In genomic region chr19:51366050-51366998, GRCh38 we compare ENCODE assay signal across 1 cellular context.
TF ChIP-seq lines count a peak whose summit lies in the region.

Gene ETFB, minus strand, starts transcription at chr19:51366388. Its CDS starts 62 bp downstream, at chr19:51366326.

TF ChIP-seq in K562, 482 proteins besides CTCF, POLR2A, EP300 and RAD21 (continued from another document and continues in another):
- TF ChIP-seq JUND (IDR thresholded peaks at IDR 0.05; ENCODE audit: borderline replicate concordance, low read depth, low read length) (no peak), JUND (tag; IDR thresholded peaks at IDR 0.05; ENCODE audit: borderline replicate concordance, low read depth, low read length) (no peak), KLF13 (tag; IDR thresholded peaks at IDR 0.05; ENCODE audit: borderline replicate concordance, low read depth) (no peak), PHF8 (IDR thresholded peaks at IDR 0.05; ENCODE audit: borderline replicate concordance, low read length) (peak; percentile 75; the same call in 1 of the 2 replicates), SETDB1 (IDR thresholded peaks at IDR 0.05; ENCODE audit: low read length) (no peak), MECOM (CRISPR knock-in tag; IDR thresholded peaks at IDR 0.05) (no peak), FOS (IDR thresholded peaks at IDR 0.05; ENCODE audit: extremely low read depth, insufficient read length) (peak; percentile 53), ZNF592 (IDR thresholded peaks at IDR 0.05) (peak; percentile 80), SAFB2 (IDR thresholded peaks at IDR 0.05; ENCODE audit: borderline replicate concordance, low read depth, low read length, severe bottlenecking) (no peak), ZBTB40 (IDR thresholded peaks at IDR 0.05) (peak; percentile 61), ZBTB40 (CRISPR knock-in tag; IDR thresholded peaks at IDR 0.05) (no peak), ZFX (CRISPR knock-in tag; IDR thresholded peaks at IDR 0.05) (peak; percentile 54), HMG20B (CRISPR knock-in tag; IDR thresholded peaks at IDR 0.05) (no peak), BCOR (IDR thresholded peaks at IDR 0.05) (peak; percentile 69), MTA2 (IDR thresholded peaks at IDR 0.05; ENCODE audit: low read depth) (0 out of 2 replicates have a peak, but pooled peaks have one; percentile 31), HMG20A (CRISPR knock-in tag; conservative IDR thresholded peaks at IDR 0.05) (no peak), OTX1 (CRISPR knock-in tag; IDR thresholded peaks at IDR 0.05) (peak; percentile 93; the same call in 1 of the 2 replicates), ILF3 (IDR thresholded peaks at IDR 0.05; ENCODE audit: borderline replicate concordance) (peak; percentile 65; the same call in 1 of the 2 replicates), NBN (IDR thresholded peaks at IDR 0.05; ENCODE audit: low read depth) (peak; percentile 51; the same call in 1 of the 2 replicates), ZNF280A (IDR thresholded peaks at IDR 0.05; ENCODE audit: low read depth, partially characterized antibody) (no peak), HSF4 (CRISPR knock-in tag; IDR thresholded peaks at IDR 0.05; ENCODE audit: borderline replicate concordance) (no peak), ELF4 (CRISPR knock-in tag; IDR thresholded peaks at IDR 0.05) (peak; percentile 77; the same call in 1 of the 2 replicates), HDAC6 (IDR thresholded peaks at IDR 0.05; ENCODE audit: low read depth, low read length) (no peak), MTF1 (CRISPR knock-in tag; IDR thresholded peaks at IDR 0.05; ENCODE audit: borderline replicate concordance) (no peak), SRSF1 (IDR thresholded peaks at IDR 0.05; ENCODE audit: low read depth, low read length) (no peak), ETV5 (CRISPR knock-in tag; IDR thresholded peaks at IDR 0.05; ENCODE audit: low read depth) (0 out of 2 replicates have a peak, but pooled peaks have one; percentile 27), KLF10 (CRISPR knock-in tag; IDR thresholded peaks at IDR 0.05) (no peak), COPS2 (conservative IDR thresholded peaks at IDR 0.05) (no peak), ZNF3 (CRISPR knock-in tag; IDR thresholded peaks at IDR 0.05) (no peak), ZNF668 (CRISPR knock-in tag; IDR thresholded peaks at IDR 0.05) (no peak), ZNF41 (CRISPR knock-in tag; conservative IDR thresholded peaks at IDR 0.05) (no peak), SRSF3 (IDR thresholded peaks at IDR 0.05; ENCODE audit: insufficient read depth, low read length) (no peak), KDM2B (CRISPR knock-in tag; IDR thresholded peaks at IDR 0.05) (no peak), HES1 (IDR thresholded peaks at IDR 0.05; ENCODE audit: low read depth) (no peak), RAD51 (IDR thresholded peaks at IDR 0.05; ENCODE audit: borderline replicate concordance, low read depth) (no peak), NR1H2 (CRISPR knock-in tag; IDR thresholded peaks at IDR 0.05) (no peak), ZBTB1 (CRISPR knock-in tag; IDR thresholded peaks at IDR 0.05; ENCODE audit: borderline replicate concordance, low read depth) (no peak; the same call in 1 of the 2 replicates), MAFF (IDR thresholded peaks at IDR 0.05; ENCODE audit: low read length) (no peak), GABPB2 (CRISPR knock-in tag; conservative IDR thresholded peaks at IDR 0.05) (no peak), GTF2F1 (IDR thresholded peaks at IDR 0.05; ENCODE audit: low read depth, low read length) (no peak)
- TF ChIP-seq, protein P1, sequence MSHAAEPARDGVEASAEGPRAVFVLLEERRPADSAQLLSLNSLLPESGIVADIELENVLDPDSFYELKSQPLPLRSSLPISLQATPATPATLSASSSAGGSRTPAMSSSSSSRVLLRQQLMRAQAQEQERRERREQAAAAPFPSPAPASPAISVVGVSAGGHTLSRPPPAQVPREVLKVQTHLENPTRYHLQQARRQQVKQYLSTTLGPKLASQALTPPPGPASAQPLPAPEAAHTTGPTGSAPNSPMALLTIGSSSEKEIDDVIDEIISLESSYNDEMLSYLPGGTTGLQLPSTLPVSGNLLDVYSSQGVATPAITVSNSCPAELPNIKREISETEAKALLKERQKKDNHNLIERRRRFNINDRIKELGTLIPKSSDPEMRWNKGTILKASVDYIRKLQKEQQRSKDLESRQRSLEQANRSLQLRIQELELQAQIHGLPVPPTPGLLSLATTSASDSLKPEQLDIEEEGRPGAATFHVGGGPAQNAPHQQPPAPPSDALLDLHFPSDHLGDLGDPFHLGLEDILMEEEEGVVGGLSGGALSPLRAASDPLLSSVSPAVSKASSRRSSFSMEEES (CRISPR knock-in tag; IDR thresholded peaks at IDR 0.05) = no peak
- TF ChIP-seq, protein P2, sequence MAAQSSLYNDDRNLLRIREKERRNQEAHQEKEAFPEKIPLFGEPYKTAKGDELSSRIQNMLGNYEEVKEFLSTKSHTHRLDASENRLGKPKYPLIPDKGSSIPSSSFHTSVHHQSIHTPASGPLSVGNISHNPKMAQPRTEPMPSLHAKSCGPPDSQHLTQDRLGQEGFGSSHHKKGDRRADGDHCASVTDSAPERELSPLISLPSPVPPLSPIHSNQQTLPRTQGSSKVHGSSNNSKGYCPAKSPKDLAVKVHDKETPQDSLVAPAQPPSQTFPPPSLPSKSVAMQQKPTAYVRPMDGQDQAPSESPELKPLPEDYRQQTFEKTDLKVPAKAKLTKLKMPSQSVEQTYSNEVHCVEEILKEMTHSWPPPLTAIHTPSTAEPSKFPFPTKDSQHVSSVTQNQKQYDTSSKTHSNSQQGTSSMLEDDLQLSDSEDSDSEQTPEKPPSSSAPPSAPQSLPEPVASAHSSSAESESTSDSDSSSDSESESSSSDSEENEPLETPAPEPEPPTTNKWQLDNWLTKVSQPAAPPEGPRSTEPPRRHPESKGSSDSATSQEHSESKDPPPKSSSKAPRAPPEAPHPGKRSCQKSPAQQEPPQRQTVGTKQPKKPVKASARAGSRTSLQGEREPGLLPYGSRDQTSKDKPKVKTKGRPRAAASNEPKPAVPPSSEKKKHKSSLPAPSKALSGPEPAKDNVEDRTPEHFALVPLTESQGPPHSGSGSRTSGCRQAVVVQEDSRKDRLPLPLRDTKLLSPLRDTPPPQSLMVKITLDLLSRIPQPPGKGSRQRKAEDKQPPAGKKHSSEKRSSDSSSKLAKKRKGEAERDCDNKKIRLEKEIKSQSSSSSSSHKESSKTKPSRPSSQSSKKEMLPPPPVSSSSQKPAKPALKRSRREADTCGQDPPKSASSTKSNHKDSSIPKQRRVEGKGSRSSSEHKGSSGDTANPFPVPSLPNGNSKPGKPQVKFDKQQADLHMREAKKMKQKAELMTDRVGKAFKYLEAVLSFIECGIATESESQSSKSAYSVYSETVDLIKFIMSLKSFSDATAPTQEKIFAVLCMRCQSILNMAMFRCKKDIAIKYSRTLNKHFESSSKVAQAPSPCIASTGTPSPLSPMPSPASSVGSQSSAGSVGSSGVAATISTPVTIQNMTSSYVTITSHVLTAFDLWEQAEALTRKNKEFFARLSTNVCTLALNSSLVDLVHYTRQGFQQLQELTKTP (IDR thresholded peaks at IDR 0.05; ENCODE audit: low read depth in 1 of 2, partially characterized antibody in 2 of 2) = peak in 1 of 2 experiments; percentile 76
